ENCODE assay signal across 17 cellular contexts in genomic region chr2:235029054-235029453, GRCh38.
A peak's percentile ranks its signal among the peaks of the same experiment; 100 is the strongest.
DNase-seq lines count a peak whose midpoint lies in the region; ATAC-seq, FAIRE-seq and TF ChIP-seq lines count a peak whose summit lies in the region.
"Had no signal": no experiment of that assay in that cellular context is flagged by ENCODE, and none has a peak within 500 bp of the region (broad histone marks: within the 10 kb centered on the region; RNA-seq: fewer than 3 reads in every experiment).

No MANE protein-coding gene starts in this region.

- CTCF ChIA-PET in A549 (lab: Yijun Ruan, JAX) = interaction anchor here (1.3 to 2.1 kb wide), 2 partner anchors 10 to 78 kb away, joined by 3 to 4 read pairs; no protein-coding TSS in a partner anchor
- CTCF ChIA-PET in IMR-90 (lab: Yijun Ruan, JAX) = interaction anchor here (1.1 kb wide), 1 partner anchor 79 kb away, joined by 3 read pairs; no protein-coding TSS in a partner anchor
- CTCF ChIA-PET in activated CD4-positive, alpha-beta memory T cell treated with anti-CD3 and anti-CD28 coated beads for 36 hours (lab: Charles Lee) = no interaction called here

- H3K9me3 ChIP-seq in A549 = no peaks in the 10 kb centered on the region
- H3K9me3 ChIP-seq in IMR-90 (ENCODE audit: control insufficient read depth, insufficient read depth, low read length) = no peaks in the 10 kb centered on the region
- H3K9me3 ChIP-seq in adipocyte (ENCODE audit: control insufficient read depth, low read length) = no peaks in the 10 kb centered on the region
- no peaks in the 10 kb centered on the region for H3K9me3 ChIP-seq in neural progenitor cell (ENCODE audit: low read depth)
- H3K9me3 ChIP-seq: SJSA1 had no signal

- POLR2A ChIA-PET in A549 (lab: Yijun Ruan, JAX) = no interaction called here
- POLR2A ChIA-PET in IMR-90 (lab: Charles Lee; ENCODE audit: unreplicated experiment) = no interaction called here
- POLR2A ChIA-PET in activated CD4-positive, alpha-beta memory T cell treated with anti-CD3 and anti-CD28 coated beads for 36 hours (lab: Charles Lee) = no interaction called here

- H3K4me1 Mint-ChIP-seq in neural progenitor cell = peaks cover 50% of the 10 kb centered on the region
- no peaks in the 10 kb centered on the region for H3K4me1 Mint-ChIP-seq in activated CD4-positive, alpha-beta memory T cell treated with anti-CD3 and anti-CD28 coated beads for 36 hours (ENCODE audit: low read depth)
- H3K4me1 Mint-ChIP-seq: CD14-positive monocyte had no signal

- no peak overlapping the region for H2BK15ac ChIP-seq in IMR-90 (ENCODE audit: low read depth, low read length)

- H2BK120ac ChIP-seq in IMR-90 (ENCODE audit: low read depth, low read length) = no peak overlapping the region

- H3K4me1 ChIP-seq in A549 (peaks cover 55% of the 10 kb centered on the region), IMR-90 (ENCODE audit: control insufficient read depth, insufficient read depth, low read length) (peaks cover 68% of the 10 kb centered on the region), adipocyte (ENCODE audit: control insufficient read depth, insufficient read depth, low read length) (peaks cover 37% of the 10 kb centered on the region), neural progenitor cell (peaks cover 6% of the 10 kb centered on the region)

- no peaks in the 10 kb centered on the region for H3F3A ChIP-seq in neural progenitor cell (ENCODE audit: low read depth)

- TF ChIP-seq RAD21 in A549 (conservative IDR thresholded peaks at IDR 0.05 in 1 of 2, IDR thresholded peaks at IDR 0.05 in 1 of 2) = no peak
- TF ChIP-seq RAD21 in IMR-90 (IDR thresholded peaks at IDR 0.05; ENCODE audit: low read length) = no peak

- no peak overlapping the region for H2AK9ac ChIP-seq in IMR-90 (replicated peaks; ENCODE audit: low read depth, low read length, poor library complexity)

- WGBS in A549 (ENCODE audit: missing lambda C conversion rate) = 90% methylated on average over 7 of the region's 7 CpGs
- WGBS in IMR-90 (ENCODE audit: extremely low coverage in 2 of 2, insufficient read length in 1 of 2), 2 experiments = 100% methylated on average over 6 of the region's 7 CpGs; no CpG with 5 or more reads in 1 of the 2 experiments

- ATAC-seq in A549 (no peak), IMR-90 (ENCODE audit: low read depth) (no peak), HG03280 (IDR thresholded peaks at IDR 0.05; ENCODE audit: unreplicated experiment) (no peak)

- H3K27ac Mint-ChIP-seq in neural progenitor cell = peak overlapping the region; percentile 25
- H3K27ac Mint-ChIP-seq in activated CD4-positive, alpha-beta memory T cell treated with anti-CD3 and anti-CD28 coated beads for 36 hours = no peak overlapping the region

- H3K9me3 Mint-ChIP-seq in neural progenitor cell = peaks cover 20% of the 10 kb centered on the region
- H3K9me3 Mint-ChIP-seq in activated CD4-positive, alpha-beta memory T cell treated with anti-CD3 and anti-CD28 coated beads for 36 hours = no peaks in the 10 kb centered on the region

- no peak overlapping the region for H3K18ac ChIP-seq in IMR-90 (ENCODE audit: low read depth, low read length)

- no peak overlapping the region for H3K9ac ChIP-seq in IMR-90 (ENCODE audit: low read depth, low read length)
- no peak overlapping the region for H3K9ac ChIP-seq in adipocyte (ENCODE audit: low read length)
- no peak overlapping the region for H3K9ac ChIP-seq in neural progenitor cell

- peaks cover 38% of the 10 kb centered on the region for H3K36me3 Mint-ChIP-seq in neural progenitor cell
- H3K36me3 Mint-ChIP-seq in activated CD4-positive, alpha-beta memory T cell treated with anti-CD3 and anti-CD28 coated beads for 36 hours = no peaks in the 10 kb centered on the region
- H3K36me3 Mint-ChIP-seq: CD14-positive monocyte had no signal

- H3K9me1 ChIP-seq in IMR-90 (ENCODE audit: insufficient read depth, low read length) = peaks cover 77% of the 10 kb centered on the region

- peak overlapping the region; percentile 37 for H2AK5ac ChIP-seq in IMR-90 (ENCODE audit: low read depth, low read length)

- H2AFZ ChIP-seq in IMR-90 (replicated peaks; ENCODE audit: low read length, poor library complexity) (no peak overlapping the region), neural progenitor cell (replicated peaks) (no peak overlapping the region)

- H3K27ac ChIP-seq in A549 (peak overlapping the region; percentile 94 to 96; a peak in 5 of 6 replicates), IMR-90 (ENCODE audit: insufficient read depth, low read length) (no peak overlapping the region), neural progenitor cell (no peak overlapping the region)

- TF ChIP-seq EP300 in A549 (IDR thresholded peaks at IDR 0.05) = no peak

- no peaks in the 10 kb centered on the region for H3K27me3 ChIP-seq in IMR-90 (ENCODE audit: control insufficient read depth, insufficient read depth, low read length)
- H3K27me3 ChIP-seq in adipocyte (replicated peaks; ENCODE audit: control insufficient read depth, insufficient read depth, low read length) = no peaks in the 10 kb centered on the region
- H3K27me3 ChIP-seq in neural progenitor cell = no peaks in the 10 kb centered on the region
- H3K27me3 ChIP-seq: SJSA1 had no signal

- H4K8ac ChIP-seq in IMR-90 (ENCODE audit: low read depth in 2 of 2, low read length in 2 of 2) = no peak overlapping the region

- no peak overlapping the region for H3K23ac ChIP-seq in IMR-90 (ENCODE audit: low read depth, low read length)

- H3K4ac ChIP-seq in IMR-90 (ENCODE audit: low read depth, low read length) = no peak overlapping the region; the same call in 1 of the 2 replicates

- H4K5ac ChIP-seq in IMR-90 (ENCODE audit: low read depth, low read length) = no peak overlapping the region

- H3K79me2 ChIP-seq in neural progenitor cell (ENCODE audit: low read depth) = peaks cover 96% of the 10 kb centered on the region

- no TSS peak for BruUV-seq in IMR-90 (replicated peaks; lab: Mats Ljungman, UMichigan)

- FAIRE-seq in A549 (lab: Jason Lieb, UNC) = no peak
- no peak for FAIRE-seq in GM12891 (lab: Jason Lieb, UNC)

- DNase-seq in A549 (ENCODE audit: low read depth in 1 of 2, low spot score in 1 of 2) = no peak
- DNase-seq in IMR-90 = no peak
- DNase-seq in adipocyte (ENCODE audit: low read depth) = no peak
- no peak for DNase-seq in neural progenitor cell (ENCODE audit: low spot score)
- no peak for DNase-seq in stimulated activated CD4-positive, alpha-beta T cell treated with anti-CD3 and anti-CD28 coated beads, Interleukin-2, amount 100 ng/mL, for 48 hours
- DNase-seq in GM12891 (ENCODE audit: insufficient read length, low spot score) = no peak
- DNase-seq in activated CD4-positive, alpha-beta memory T cell treated with anti-CD3 and anti-CD28 coated beads for 36 hours = no peak
- DNase-seq: DMS 273 treated with DMSO at 0.1 percent for 48 hours, GF-D8, Karpas-422, MM.1S, NCI-H1092 treated with DMSO at 0.1 percent for 48 hours, NCI-H2227 treated with DMSO at 0.1 percent for 48 hours, NCI-H524 had no signal

- in situ Hi-C loops in IMR-90 (cut with MboI; ENCODE audit: low sequenced_read_pairs) = no loop called here

- dilution Hi-C loops in IMR-90 (cut with HindIII; ENCODE audit: low sequenced_read_pairs, unreplicated experiment) = no loop called here

- peaks cover 14% of the 10 kb centered on the region for H3K27me3 Mint-ChIP-seq in neural progenitor cell (ENCODE audit: insufficient read depth, low read depth)
- no peaks in the 10 kb centered on the region for H3K27me3 Mint-ChIP-seq in activated CD4-positive, alpha-beta memory T cell treated with anti-CD3 and anti-CD28 coated beads for 36 hours

- no peak overlapping the region for H2BK20ac ChIP-seq in IMR-90 (ENCODE audit: low read depth, low read length)

- H3K14ac ChIP-seq in IMR-90 (replicated peaks; ENCODE audit: low read depth, low read length) = 0 out of 2 replicates have a peak overlapping the region, but pooled peaks have one; percentile 4

- intact Hi-C loops in IMR-90 (cut with micrococcal nuclease) = no loop called here
- intact Hi-C loops in activated CD4-positive, alpha-beta memory T cell treated with anti-CD3 and anti-CD28 coated beads for 36 hours (cut with micrococcal nuclease) = no loop called here

- TF ChIP-seq CTCF in A549 (IDR thresholded peaks at IDR 0.05) (no peak), IMR-90 (conservative IDR thresholded peaks at IDR 0.05; ENCODE audit: low read depth, low read length) (no peak), neural progenitor cell (IDR thresholded peaks at IDR 0.05) (no peak)

- H3K4me3 ChIP-seq in A549 (no peak overlapping the region), IMR-90 (ENCODE audit: insufficient read depth, low read depth, low read length) (no peak overlapping the region), adipocyte (ENCODE audit: low read length) (peak overlapping the region; percentile 77), neural progenitor cell (no peak overlapping the region)
- H3K4me3 ChIP-seq: SJSA1 had no signal

- no peak overlapping the region for H3K4me3 Mint-ChIP-seq in neural progenitor cell
- no peak overlapping the region for H3K4me3 Mint-ChIP-seq in activated CD4-positive, alpha-beta memory T cell treated with anti-CD3 and anti-CD28 coated beads for 36 hours
- H3K4me3 Mint-ChIP-seq: CD14-positive monocyte had no signal

- H3K4me2 ChIP-seq in A549 (peak overlapping the region; percentile 88; the same call in 1 of the 3 replicates), IMR-90 (ENCODE audit: low read depth, low read length) (no peak overlapping the region), neural progenitor cell (no peak overlapping the region)

- H4K20me1 ChIP-seq in IMR-90 (ENCODE audit: insufficient read depth, low read length) (peaks cover 100% of the 10 kb centered on the region), neural progenitor cell (ENCODE audit: low read depth) (peaks cover 80% of the 10 kb centered on the region)

- no peak for TF ChIP-seq POLR2A in A549 (IDR thresholded peaks at IDR 0.05; ENCODE audit: low read length)
- TF ChIP-seq POLR2A in IMR-90 (IDR thresholded peaks at IDR 0.05; ENCODE audit: low read depth, low read length) = no peak
- no peak for TF ChIP-seq POLR2A in GM12891 (IDR thresholded peaks at IDR 0.05; ENCODE audit: low read depth, low read length)

- peaks cover 0 to 98% of the 10 kb centered on the region in 2 experiments; a peak in 3 of 4 replicates for H3K79me1 ChIP-seq in IMR-90 (ENCODE audit: low read depth in 1 of 2, low read length in 2 of 2)

- H3K36me3 ChIP-seq in IMR-90 (ENCODE audit: control insufficient read depth, insufficient read depth, low read length) (peaks cover 22% of the 10 kb centered on the region), adipocyte (ENCODE audit: control insufficient read depth, insufficient read depth, low read length, severe bottlenecking) (peaks cover 13% of the 10 kb centered on the region), neural progenitor cell (no peaks in the 10 kb centered on the region)

- H4K91ac ChIP-seq in IMR-90 (ENCODE audit: insufficient read depth, low read depth, low read length) = no peak overlapping the region

- H3K56ac ChIP-seq in IMR-90 (ENCODE audit: extremely low read depth, insufficient read depth, low read length) = no peak overlapping the region

- H2BK5ac ChIP-seq in IMR-90 (ENCODE audit: low read depth, low read length, poor library complexity, severe bottlenecking) = peak overlapping the region; percentile 26

TF ChIP-seq in A549, 52 proteins besides CTCF, POLR2A, EP300 and RAD21 (continues in another document):
- TF ChIP-seq RFX5 (IDR thresholded peaks at IDR 0.05) = no peak

TF ChIP-seq in IMR-90, 13 proteins besides CTCF, POLR2A, EP300 and RAD21 (continues in another document):
- no peak for TF ChIP-seq RCOR1 (IDR thresholded peaks at IDR 0.05; ENCODE audit: insufficient replicate concordance, low read length)

TF ChIP-seq in GM12891, 5 proteins besides CTCF, POLR2A, EP300 and RAD21 (continues in another document):
- TF ChIP-seq POLR2AphosphoS5 (IDR thresholded peaks at IDR 0.05; ENCODE audit: low read depth, low read length) = no peak

Comparison
In these comparisons a context has a peak if more than half of its experiments do, and no peak if none do; other contexts are left out.
1. H3K27ac ChIP-seq: peak in A549 (2 of 2); none in IMR-90 (single experiment) and neural progenitor cell (single experiment).